9 cellular contexts compared by ENCODE assay signal in genomic region chr5:76372320-76373054, GRCh38. TPM values are rescaled to one million over a fixed set of nuclear protein-coding genes. Genes with fewer than 3 reads are reported as not detected.
DNase-seq lines count a peak whose midpoint lies in the region; TF ChIP-seq lines count a peak whose summit lies in the region.
"Had no signal": no experiment of that assay in that cellular context is flagged by ENCODE, and none has a peak within 500 bp of the region (broad histone marks: within the 10 kb centered on the region; RNA-seq: fewer than 3 reads in every experiment).

No MANE protein-coding gene starts in this region.

- H3K9me3 Mint-ChIP-seq in HFFc6, result no peaks in the 10 kb centered on the region
- H3K9me3 Mint-ChIP-seq in activated T-helper 1 cell treated with anti-CD3 and anti-CD28 coated beads, Interleukin-12 subunit alpha, Interleukin-12 subunit beta, Interleukin-2, Interleukin-4 antibody, amounts not matched to agents 30 ng/mL and 10 ng/mL and 1 ng/mL, durations not matched to agents 14 hours and 24 hours and 36 hours, result no peaks in the 10 kb centered on the region

- H3K4me3 Mint-ChIP-seq in HFFc6, result peak overlapping the region; percentile 30
- no peak overlapping the region for H3K4me3 Mint-ChIP-seq in activated T-helper 1 cell treated with anti-CD3 and anti-CD28 coated beads, Interleukin-12 subunit alpha, Interleukin-12 subunit beta, Interleukin-2, Interleukin-4 antibody, amounts not matched to agents 30 ng/mL and 10 ng/mL and 1 ng/mL, durations not matched to agents 14 hours and 24 hours and 36 hours
- H3K4me3 Mint-ChIP-seq: T-helper 17 cell had no signal

- H3K27me3 Mint-ChIP-seq in HFFc6 (ENCODE audit: insufficient read depth), result peaks cover 10% of the 10 kb centered on the region; the same call in 1 of the 2 replicates
- no peaks in the 10 kb centered on the region for H3K27me3 Mint-ChIP-seq in activated T-helper 1 cell treated with anti-CD3 and anti-CD28 coated beads, Interleukin-12 subunit alpha, Interleukin-12 subunit beta, Interleukin-2, Interleukin-4 antibody, amounts not matched to agents 30 ng/mL and 10 ng/mL and 1 ng/mL, durations not matched to agents 14 hours and 24 hours and 36 hours (ENCODE audit: insufficient read depth)
- H3K27me3 Mint-ChIP-seq: T-helper 17 cell had no signal

- no peaks in the 10 kb centered on the region for H3K36me3 Mint-ChIP-seq in HFFc6 (ENCODE audit: low read depth)
- no peaks in the 10 kb centered on the region for H3K36me3 Mint-ChIP-seq in activated T-helper 1 cell treated with anti-CD3 and anti-CD28 coated beads, Interleukin-12 subunit alpha, Interleukin-12 subunit beta, Interleukin-2, Interleukin-4 antibody, amounts not matched to agents 30 ng/mL and 10 ng/mL and 1 ng/mL, durations not matched to agents 14 hours and 24 hours and 36 hours (ENCODE audit: low read depth)

- intact Hi-C loops in activated T-helper 1 cell treated with anti-CD3 and anti-CD28 coated beads, Interleukin-12 subunit alpha, Interleukin-12 subunit beta, Interleukin-2, Interleukin-4 antibody, amounts not matched to agents 30 ng/mL and 10 ng/mL and 1 ng/mL, durations not matched to agents 14 hours and 24 hours and 36 hours (cut with micrococcal nuclease), result no loop called here

- no peak overlapping the region for H3K4me3 ChIP-seq in AG04449 (ENCODE audit: low read depth, low read length)

- DNase-seq in AG04449 (ENCODE audit: low read depth, low spot score) (peak; percentile 78), HFFc6 (peak; percentile 95), iPS-NIHi11 (ENCODE audit: low spot score) (peak; percentile 25), RPMI8226 (no peak), HuH-7.5 (ENCODE audit: low spot score) (no peak), T-helper 9 cell (no peak), NCI-H1105 (lab: John Stamatoyannopoulos, UW) (no peak)
- DNase-seq in activated T-helper 1 cell treated with anti-CD3 and anti-CD28 coated beads, Interleukin-12 subunit alpha, Interleukin-12 subunit beta, Interleukin-2, Interleukin-4 antibody, amounts not matched to agents 30 ng/mL and 10 ng/mL and 1 ng/mL, durations not matched to agents 14 hours and 24 hours and 36 hours (ENCODE audit: low spot score), result no peak
- DNase-seq: T-helper 17 cell had no signal

- H3K4me1 Mint-ChIP-seq in HFFc6 (ENCODE audit: low read depth), result peaks cover 29% of the 10 kb centered on the region
- H3K4me1 Mint-ChIP-seq in activated T-helper 1 cell treated with anti-CD3 and anti-CD28 coated beads, Interleukin-12 subunit alpha, Interleukin-12 subunit beta, Interleukin-2, Interleukin-4 antibody, amounts not matched to agents 30 ng/mL and 10 ng/mL and 1 ng/mL, durations not matched to agents 14 hours and 24 hours and 36 hours (ENCODE audit: low read depth), result peaks cover 14% of the 10 kb centered on the region

- no peak for TF ChIP-seq CTCF in AG04449 (IDR thresholded peaks at IDR 0.05; ENCODE audit: insufficient read depth, low read length, missing control alignments)
- TF ChIP-seq CTCF in HFFc6 (IDR thresholded peaks at IDR 0.05), result no peak

- CTCF ChIA-PET in AG04449 (lab: Yijun Ruan, JAX), result no interaction called here

- peak overlapping the region; percentile 77 for H3K27ac Mint-ChIP-seq in HFFc6
- H3K27ac Mint-ChIP-seq in activated T-helper 1 cell treated with anti-CD3 and anti-CD28 coated beads, Interleukin-12 subunit alpha, Interleukin-12 subunit beta, Interleukin-2, Interleukin-4 antibody, amounts not matched to agents 30 ng/mL and 10 ng/mL and 1 ng/mL, durations not matched to agents 14 hours and 24 hours and 36 hours, result peak overlapping the region; percentile 35
- H3K27ac Mint-ChIP-seq: T-helper 17 cell had no signal

- POLR2A ChIA-PET in AG04449 (lab: Yijun Ruan, JAX), result no interaction called here

RNA-seq across cellular contexts. Expression of gene IQGAP2, which starts 30.6 kb away (rescaled TPM):
- under 1 TPM in 5 of 6 experiments, not detected in 1; 0.09 to 0.47 (median 0.21) TPM for total RNA-seq in HFFc6 (2021; fragmentation: NEBNext Ultra II Directional; extraction: Animal tissue kit (Norgen Biotek cat#: 25700))
- 43.5 and 45.4 TPM in 2 replicates for total RNA-seq in activated T-helper 1 cell treated with anti-CD3 and anti-CD28 coated beads, Interleukin-12 subunit alpha, Interleukin-12 subunit beta, Interleukin-2, Interleukin-4 antibody, amounts not matched to agents 30 ng/mL and 10 ng/mL and 1 ng/mL, durations not matched to agents 14 hours and 24 hours and 36 hours

Comparison
In these comparisons a context has a peak if more than half of its experiments do, and no peak if none do; other contexts are left out.
1. DNase-seq: peak in AG04449 (single experiment), HFFc6 (single experiment) and iPS-NIHi11 (single experiment); none in activated T-helper 1 cell treated with anti-CD3 and anti-CD28 coated beads, Interleukin-12 subunit alpha, Interleukin-12 subunit beta, Interleukin-2, Interleukin-4 antibody, amounts not matched to agents 30 ng/mL and 10 ng/mL and 1 ng/mL, durations not matched to agents 14 hours and 24 hours and 36 hours (single experiment), RPMI8226 (single experiment), HuH-7.5 (single experiment), T-helper 9 cell (single experiment) and NCI-H1105 (single experiment).
2. RNA of gene IQGAP2, which starts 30.6 kb away (total RNA-seq): 43.5 to 45.4 TPM in activated T-helper 1 cell treated with anti-CD3 and anti-CD28 coated beads, Interleukin-12 subunit alpha, Interleukin-12 subunit beta, Interleukin-2, Interleukin-4 antibody, amounts not matched to agents 30 ng/mL and 10 ng/mL and 1 ng/mL, durations not matched to agents 14 hours and 24 hours and 36 hours; 0.09 to 0.47 TPM in HFFc6; every median in the first group is over 10 times any median in the second.